In the genomic region with DNA sequence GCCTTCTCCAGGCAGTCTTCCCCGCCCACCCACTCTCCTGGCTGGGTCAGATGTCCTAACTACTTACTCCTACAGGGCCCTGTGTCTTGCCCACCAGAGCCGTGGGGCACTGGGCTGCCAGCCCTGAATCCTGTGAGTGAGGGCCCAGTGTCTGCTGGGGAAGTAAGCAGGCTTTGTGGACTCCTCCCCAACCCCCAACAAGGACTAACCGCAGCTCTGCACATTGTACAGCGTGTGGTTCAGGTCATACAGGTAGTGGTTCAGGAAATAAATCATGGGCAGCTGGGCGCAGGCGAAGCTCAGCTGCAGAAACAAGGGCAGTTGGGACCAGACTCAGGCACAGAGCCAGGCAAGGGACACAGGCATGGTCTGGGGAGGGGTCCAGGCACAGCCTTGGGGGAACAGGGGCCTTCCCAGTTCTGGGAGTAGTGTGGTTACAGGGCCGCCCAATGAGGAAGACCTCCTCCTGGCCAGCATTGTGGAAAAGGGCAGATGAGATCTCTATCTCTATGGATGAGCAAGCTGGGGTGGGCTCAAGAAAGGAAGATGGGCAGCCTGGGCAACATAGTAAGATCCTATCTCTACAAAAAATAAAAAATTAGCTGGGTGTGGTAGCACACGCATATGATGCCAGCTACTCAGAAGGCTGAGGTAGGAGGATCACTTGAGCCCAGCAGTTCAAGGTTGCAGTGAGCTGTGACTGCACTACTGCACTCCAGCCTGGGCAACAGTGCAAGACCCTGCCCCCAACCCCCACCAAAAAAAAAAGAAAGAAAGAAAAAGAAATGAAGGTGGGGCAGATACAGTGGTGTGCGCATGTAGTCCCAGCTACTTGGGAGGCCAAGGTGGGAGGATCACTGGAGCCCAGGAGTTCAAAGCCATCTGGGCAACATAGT, we compare ENCODE assay signal across 15 cellular contexts. TPM values are rescaled to one million over a fixed set of nuclear protein-coding genes. Genes with fewer than 3 reads are reported as not detected.
DNase-seq lines count a peak whose midpoint lies in the region; ATAC-seq and TF ChIP-seq lines count a peak whose summit lies in the region.
"Had no signal": no experiment of that assay in that cellular context is flagged by ENCODE, and none has a peak within 500 bp of the region (broad histone marks: within the 10 kb centered on the region; RNA-seq: fewer than 3 reads in every experiment).

No MANE protein-coding gene starts in this region.

- H3F3A ChIP-seq in MM.1S (ENCODE audit: insufficient read depth, low read length) = peaks cover 55% of the 10 kb centered on the region

- TF ChIP-seq CTCF in GM12865 (IDR thresholded peaks at IDR 0.05; ENCODE audit: insufficient read depth, low read depth, low read length, missing control alignments) (no peak), MM.1S (IDR thresholded peaks at IDR 0.05; ENCODE audit: low read length) (no peak), natural killer cell (IDR thresholded peaks at IDR 0.05) (no peak)

- H3K4me2 ChIP-seq in MM.1S (ENCODE audit: low read depth, low read length) = no peak overlapping the region
- H3K4me2 ChIP-seq: neural progenitor cell had no signal

- no peak overlapping the region for H2AFZ ChIP-seq in MM.1S (ENCODE audit: low read length)
- H2AFZ ChIP-seq: neural progenitor cell had no signal

- H3K9me2 ChIP-seq in MM.1S (replicated peaks; ENCODE audit: insufficient read depth, low read length) = no peaks in the 10 kb centered on the region

- peaks cover 23% of the 10 kb centered on the region for H3K36me3 Mint-ChIP-seq in activated naive CD8-positive, alpha-beta T cell treated with anti-CD3 and anti-CD28 coated beads, Interleukin-2, amount 10 ng/mL, durations not matched to agents 7 days and 5 days
- H3K36me3 Mint-ChIP-seq in natural killer cell = no peaks in the 10 kb centered on the region
- H3K36me3 Mint-ChIP-seq: neural progenitor cell had no signal

- H3K4me1 Mint-ChIP-seq in activated naive CD8-positive, alpha-beta T cell treated with anti-CD3 and anti-CD28 coated beads, Interleukin-2, amount 10 ng/mL, durations not matched to agents 7 days and 5 days = peaks cover 42% of the 10 kb centered on the region
- peaks cover 24 to 40% of the 10 kb centered on the region in 2 donors for H3K4me1 Mint-ChIP-seq in natural killer cell

- H3K4me1 ChIP-seq in MM.1S (ENCODE audit: low read length) = peaks cover 52% of the 10 kb centered on the region
- H3K4me1 ChIP-seq: neural progenitor cell had no signal

- POLR2A ChIA-PET in activated naive CD8-positive, alpha-beta T cell treated with anti-CD3 and anti-CD28 coated beads, Interleukin-2, amount 10 ng/mL, durations not matched to agents 7 days and 5 days (lab: Charles Lee) = interaction anchor here (1.0 to 1.6 kb wide), 2 partner anchors 39 to 41 kb away, joined by 3 to 4 read pairs; a partner anchor contains a TSS

- peak overlapping the region; percentile 84 for H3K27ac Mint-ChIP-seq in activated naive CD8-positive, alpha-beta T cell treated with anti-CD3 and anti-CD28 coated beads, Interleukin-2, amount 10 ng/mL, durations not matched to agents 7 days and 5 days
- H3K27ac Mint-ChIP-seq in natural killer cell = peak overlapping the region in 1 of 2 donors; percentile 64
- H3K27ac Mint-ChIP-seq: neural progenitor cell had no signal

- intact Hi-C loops in natural killer cell (cut with micrococcal nuclease) = no loop called here

- H3K36me3 ChIP-seq in MM.1S (replicated peaks; ENCODE audit: insufficient read depth, low read length) = no peaks in the 10 kb centered on the region; the same call in 1 of the 2 replicates
- H3K36me3 ChIP-seq: left ventricle myocardium inferior, neural progenitor cell, thoracic aorta had no signal

- peak overlapping the region; percentile 8; the same call in 1 of the 2 replicates for H3K27ac ChIP-seq in MM.1S (ENCODE audit: low read length)
- H3K27ac ChIP-seq: heart left ventricle, left ventricle myocardium inferior, neural progenitor cell, thoracic aorta had no signal

- H3K4me3 ChIP-seq in GM12865 (ENCODE audit: low read depth, low read length) = no peak overlapping the region
- H3K4me3 ChIP-seq in MM.1S (ENCODE audit: low read length) = no peak overlapping the region
- H3K4me3 ChIP-seq: heart left ventricle, left ventricle myocardium inferior, neural progenitor cell, skin epidermis, thoracic aorta had no signal

- H3K79me2 ChIP-seq in MM.1S (ENCODE audit: low read length) = peaks cover 67% of the 10 kb centered on the region

- peak overlapping the region; percentile 73 for H3K4me3 Mint-ChIP-seq in activated naive CD8-positive, alpha-beta T cell treated with anti-CD3 and anti-CD28 coated beads, Interleukin-2, amount 10 ng/mL, durations not matched to agents 7 days and 5 days
- peak overlapping the region; percentile 45 for H3K4me3 Mint-ChIP-seq in natural killer cell
- H3K4me3 Mint-ChIP-seq: neural progenitor cell had no signal

- no peaks in the 10 kb centered on the region for H3K9me3 Mint-ChIP-seq in activated naive CD8-positive, alpha-beta T cell treated with anti-CD3 and anti-CD28 coated beads, Interleukin-2, amount 10 ng/mL, durations not matched to agents 7 days and 5 days
- H3K9me3 Mint-ChIP-seq in natural killer cell = no peaks in the 10 kb centered on the region
- H3K9me3 Mint-ChIP-seq: neural progenitor cell had no signal

- peak; percentile 69 for ATAC-seq in activated naive CD8-positive, alpha-beta T cell treated with anti-CD3 and anti-CD28 coated beads, Interleukin-2, amount 10 ng/mL, durations not matched to agents 7 days and 5 days (ENCODE audit: low read depth)
- ATAC-seq in natural killer cell (peak in 1 of 3 donors; percentile 31), GM19467 (IDR thresholded peaks at IDR 0.05; ENCODE audit: unreplicated experiment) (no peak), HG03442 (IDR thresholded peaks at IDR 0.05; ENCODE audit: unreplicated experiment) (no peak)
- ATAC-seq: activated CD4-positive, CD25-positive, alpha-beta regulatory T cell treated with anti-CD3 and anti-CD28 coated beads, Interleukin-2, amount 50 U/mL, for 24 hours had no signal

- no peaks in the 10 kb centered on the region for H3K27me3 ChIP-seq in MM.1S (replicated peaks; ENCODE audit: insufficient read depth, low read length)
- H3K27me3 ChIP-seq: heart left ventricle had no signal

- DNase-seq in GM12865 (ENCODE audit: low read depth) = peak; percentile 5
- DNase-seq in MM.1S = no peak
- DNase-seq in activated naive CD8-positive, alpha-beta T cell treated with anti-CD3 and anti-CD28 coated beads, Interleukin-2, amount 10 ng/mL, durations not matched to agents 7 days and 5 days = no peak
- no peak for DNase-seq in natural killer cell
- no peak for DNase-seq in NCI-H748 (lab: John Stamatoyannopoulos, UW; ENCODE audit: unreplicated experiment)
- DNase-seq: heart left ventricle, left ventricle myocardium inferior, NCI-H187 treated with DMSO at 0.1 percent for 48 hours, NCI-H82 had no signal

- H4K20me1 ChIP-seq in MM.1S (ENCODE audit: insufficient read depth, low read length) = no peaks in the 10 kb centered on the region

- H3K9ac ChIP-seq in MM.1S (ENCODE audit: low read length) = no peak overlapping the region
- H3K9ac ChIP-seq: neural progenitor cell had no signal

- no peaks in the 10 kb centered on the region for H3K9me3 ChIP-seq in MM.1S (replicated peaks; ENCODE audit: insufficient read depth, low read length)
- H3K9me3 ChIP-seq: heart left ventricle, left ventricle myocardium inferior, thoracic aorta had no signal

- no peaks in the 10 kb centered on the region for H3K27me3 Mint-ChIP-seq in activated naive CD8-positive, alpha-beta T cell treated with anti-CD3 and anti-CD28 coated beads, Interleukin-2, amount 10 ng/mL, durations not matched to agents 7 days and 5 days
- no peaks in the 10 kb centered on the region for H3K27me3 Mint-ChIP-seq in natural killer cell (ENCODE audit: low read depth in 2 of 2)

RNA-seq across cellular contexts. Expression of a gene that starts 5.5 kb away (rescaled TPM):
- total RNA-seq in activated naive CD8-positive, alpha-beta T cell treated with anti-CD3 and anti-CD28 coated beads, Interleukin-2, amount 10 ng/mL, durations not matched to agents 7 days and 5 days = 10 to 100 TPM; 35.1 to 42.6 TPM
- total RNA-seq in natural killer cell = 10 to 100 TPM; 26.6 to 44.3 (median 39.7) TPM

RNA-seq across cellular contexts. Expression of a gene that starts 11.7 kb away (rescaled TPM):
- under 1 TPM; 0.45 to 0.61 TPM for total RNA-seq in activated naive CD8-positive, alpha-beta T cell treated with anti-CD3 and anti-CD28 coated beads, Interleukin-2, amount 10 ng/mL, durations not matched to agents 7 days and 5 days
- total RNA-seq in natural killer cell = 1 to 10 TPM; 2.4 to 9.0 (median 4.0) TPM

RNA-seq across cellular contexts. Expression of a gene that starts 32.1 kb away (rescaled TPM):
- 100 to 1,000 TPM; 117 to 128 TPM for total RNA-seq in activated naive CD8-positive, alpha-beta T cell treated with anti-CD3 and anti-CD28 coated beads, Interleukin-2, amount 10 ng/mL, durations not matched to agents 7 days and 5 days
- total RNA-seq in natural killer cell = 10 to 100 TPM; 84.5 to 95.2 (median 90.7) TPM

RNA-seq across cellular contexts. Expression of a gene that starts 40.4 kb away (rescaled TPM):
- total RNA-seq in activated naive CD8-positive, alpha-beta T cell treated with anti-CD3 and anti-CD28 coated beads, Interleukin-2, amount 10 ng/mL, durations not matched to agents 7 days and 5 days = 100 to 1,000 TPM; 297 to 308 TPM
- 100 to 1,000 TPM; 438 to 480 (median 465) TPM for total RNA-seq in natural killer cell
